Comparison of ENCODE assay signal across 26 cellular contexts in the genomic region with DNA sequence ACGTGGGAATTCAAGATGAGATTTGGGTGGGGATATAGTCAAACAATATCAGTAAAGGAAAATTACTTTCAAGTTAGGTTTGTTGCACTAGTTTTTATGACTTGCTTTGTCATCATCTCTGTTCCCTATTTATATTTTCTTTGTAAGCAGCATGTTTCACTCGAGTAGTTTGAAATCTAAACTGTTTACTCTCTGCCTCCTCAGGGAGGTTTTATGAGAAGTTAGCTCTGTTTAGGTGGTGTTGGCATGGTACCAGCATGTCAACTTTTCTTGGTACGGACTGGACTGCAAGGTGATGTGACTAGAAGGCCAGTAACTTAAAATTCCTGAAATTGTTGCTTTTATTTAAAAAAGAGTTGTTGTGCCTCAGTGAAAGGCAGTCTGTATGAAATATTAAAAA. TPM values are rescaled to one million over a fixed set of nuclear protein-coding genes. Genes with fewer than 3 reads are reported as not detected.
DNase-seq lines count a peak whose midpoint lies in the region; ATAC-seq and TF ChIP-seq lines count a peak whose summit lies in the region.
"Had no signal": no experiment of that assay in that cellular context is flagged by ENCODE, and none has a peak within 500 bp of the region (broad histone marks: within the 10 kb centered on the region; RNA-seq: fewer than 3 reads in every experiment).

No MANE protein-coding gene starts in this region.

- H3K27me3 ChIP-seq in cardiac muscle cell, result no peaks in the 10 kb centered on the region
- no peaks in the 10 kb centered on the region for H3K27me3 ChIP-seq in neuron (ENCODE audit: insufficient read depth, low read length)
- no peaks in the 10 kb centered on the region for H3K27me3 ChIP-seq in transverse colon
- H3K27me3 ChIP-seq: adrenal gland, brain microvascular endothelial cell, neutrophil, stomach, tibial nerve had no signal

- H3K4me1 ChIP-seq in cardiac muscle cell (ENCODE audit: low read depth), result peaks cover 51% of the 10 kb centered on the region
- peaks cover 5% of the 10 kb centered on the region for H3K4me1 ChIP-seq in neuron (ENCODE audit: insufficient read depth, low read length)
- H3K4me1 ChIP-seq in transverse colon, result peaks cover 0 to 9% (median 7%) of the 10 kb centered on the region in 4 donors
- H3K4me1 ChIP-seq: tibial nerve had no signal

- intact Hi-C loops in left ventricle myocardium superior (cut with micrococcal nuclease) (no loop called here), transverse colon (cut with DNase I; ENCODE audit: low total_unique reads) (loop anchor here (10.0 kb wide), 1 partner anchor 838 kb away; no protein-coding TSS in a partner anchor)

- H3K36me3 ChIP-seq in cardiac muscle cell (no peaks in the 10 kb centered on the region), neuron (ENCODE audit: insufficient read depth, low read length) (no peaks in the 10 kb centered on the region), transverse colon (no peaks in the 10 kb centered on the region)
- H3K36me3 ChIP-seq: adrenal gland, brain microvascular endothelial cell, neutrophil, stomach, tibial nerve had no signal

- H2AFZ ChIP-seq in neuron (ENCODE audit: low read depth, low read length), result peak overlapping the region; percentile 45

- DNase-seq in cardiac muscle cell (ENCODE audit: low read depth in 1 of 2, low spot score in 1 of 2), result no peak
- no peak for DNase-seq in left ventricle myocardium superior
- DNase-seq in transverse colon, result no peak
- no peak for DNase-seq in stimulated activated CD4-positive, alpha-beta T cell treated with anti-CD3 and anti-CD28 coated beads, Interleukin-2, amount 100 ng/mL, for 24 hours
- DNase-seq: activated CD4-positive, alpha-beta T cell treated with anti-CD3 and anti-CD28 coated beads, Interleukin-2, amount 10 ng/mL, durations not matched to agents 24 days and 14 days; activated naive CD4-positive, alpha-beta T cell treated with Interleukin-2 at 50 U/mL for 16 hours; activated T-cell treated with anti-CD3 and anti-CD28 coated beads, Interleukin-2, amount 50 U/mL, for 72 hours; CD8-positive, alpha-beta memory T cell; DMS153; effector CD8-positive, alpha-beta T cell; H7; mucosa of descending colon; NCI-H1694 treated with DMSO at 0.1 percent for 48 hours; NCI-H774; SK-N-SH; stomach; T-helper 17 cell had no signal

- H3K4me3 ChIP-seq in cardiac muscle cell (no peak overlapping the region), neuron (ENCODE audit: low read length) (no peak overlapping the region), transverse colon (no peak overlapping the region)
- H3K4me3 ChIP-seq: adrenal gland, mucosa of descending colon, stomach, tibial nerve had no signal

- ATAC-seq in left ventricle myocardium superior (no peak), GM21390 (IDR thresholded peaks at IDR 0.05; ENCODE audit: unreplicated experiment) (no peak), HG03108 (IDR thresholded peaks at IDR 0.05; ENCODE audit: unreplicated experiment) (no peak)
- ATAC-seq: activated T-cell treated with anti-CD3 and anti-CD28 coated beads, Interleukin-2, amount 50 U/mL, for 72 hours; mucosa of descending colon; T-helper 17 cell had no signal

- no peak for TF ChIP-seq EP300 in transverse colon (IDR thresholded peaks at IDR 0.05; ENCODE audit: low read depth)

- WGBS in transverse colon (ENCODE audit: low coverage in 1 of 2), 2 donors, result 20 to 23% methylated on average over 3 of the region's 3 CpGs

- no peak for TF ChIP-seq POLR2A in transverse colon (IDR thresholded peaks at IDR 0.05)

- in situ Hi-C loops in transverse colon (cut with MboI; ENCODE audit: low pct_ligation_motif_present in 1 of 4, low pct_unique_long_range_greater_than_20kb in 1 of 4, low sequenced_read_pairs in 3 of 4), result no loop called here

- TF ChIP-seq CTCF in cardiac muscle cell (IDR thresholded peaks at IDR 0.05; ENCODE audit: low read depth, low read length), result no peak
- no peak for TF ChIP-seq CTCF in VCaP (conservative IDR thresholded peaks at IDR 0.05)
- no peak for TF ChIP-seq CTCF in transverse colon (IDR thresholded peaks at IDR 0.05)

- H3K9me3 ChIP-seq in cardiac muscle cell (ENCODE audit: low read depth) (no peaks in the 10 kb centered on the region), neuron (ENCODE audit: low read length) (no peaks in the 10 kb centered on the region), transverse colon (no peaks in the 10 kb centered on the region)
- H3K9me3 ChIP-seq: adrenal gland, mucosa of descending colon, neutrophil, SK-N-SH, stomach, tibial nerve had no signal

- H3K27ac ChIP-seq in cardiac muscle cell (peak overlapping the region; percentile 59), VCaP (peak overlapping the region; percentile 67), transverse colon (peak overlapping the region; percentile 38 to 81 (median 51))
- H3K27ac ChIP-seq: brain microvascular endothelial cell, neutrophil, RWPE1, stomach, tibial nerve had no signal

RNA-seq across cellular contexts. Expression of a gene that starts 59.2 kb away (rescaled TPM):
- total RNA-seq in cardiac muscle cell (110 and 141 TPM in 2 replicates), left ventricle myocardium superior (75.2 TPM), transverse colon (10 to 100 TPM; 44.9 to 71.7 (median 65.5) TPM)
- 79.0 and 86.1 TPM in 2 replicates for polyA plus RNA-seq in cardiac muscle cell
